ENCODE assay signal across 11 cellular contexts in the genomic region with DNA sequence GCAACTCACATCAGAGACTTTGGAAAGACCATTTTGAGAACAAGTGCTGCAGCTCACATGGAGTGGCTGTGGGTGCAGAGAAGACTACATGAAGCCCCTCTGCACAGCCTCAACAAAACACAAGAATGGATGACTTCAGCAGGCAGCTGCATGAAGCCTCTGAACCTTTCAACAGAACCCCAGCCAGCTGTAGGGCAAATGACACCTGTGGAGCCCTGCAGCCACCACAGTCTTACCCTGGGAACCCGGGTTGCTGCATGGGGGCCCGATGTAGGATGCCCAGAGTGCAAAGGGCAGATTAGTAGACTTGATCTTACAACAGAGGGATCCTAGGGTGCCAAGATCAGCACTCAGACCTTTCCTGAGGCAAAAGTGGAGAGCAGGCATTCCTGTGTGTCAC.
"Had no signal": no experiment of that assay in that cellular context is flagged by ENCODE, and none has a peak within 500 bp of the region (broad histone marks: within the 10 kb centered on the region; RNA-seq: fewer than 3 reads in every experiment).

No MANE protein-coding gene starts in this region.

- DNase-seq: activated CD4-positive, alpha-beta T cell treated with anti-CD3 and anti-CD28 coated beads for 36 hours; activated CD8-positive, alpha-beta T cell treated with anti-CD3 and anti-CD28 coated beads for 36 hours; activated gamma-delta T cell; colonic mucosa; effector CD4-positive, alpha-beta T cell; gastrocnemius medialis; heart right ventricle; T-helper 1 cell; WERI-Rb-1 had no signal

- H3K4me3 ChIP-seq: colonic mucosa, gastrocnemius medialis, heart right ventricle had no signal

- ATAC-seq: activated CD4-positive, alpha-beta T cell treated with anti-CD3 and anti-CD28 coated beads for 36 hours; activated CD8-positive, alpha-beta T cell treated with anti-CD3 and anti-CD28 coated beads for 36 hours; gastrocnemius medialis; heart right ventricle had no signal

- H3K27me3 ChIP-seq: colonic mucosa, gastrocnemius medialis, heart right ventricle had no signal

- H3K4me1 ChIP-seq: colonic mucosa had no signal

- H3K4me3 Mint-ChIP-seq: activated CD4-positive, alpha-beta T cell treated with anti-CD3 and anti-CD28 coated beads for 36 hours; activated CD8-positive, alpha-beta T cell treated with anti-CD3 and anti-CD28 coated beads for 36 hours; memory B cell had no signal

- H3K27ac Mint-ChIP-seq: activated CD4-positive, alpha-beta T cell treated with anti-CD3 and anti-CD28 coated beads for 36 hours; activated CD8-positive, alpha-beta T cell treated with anti-CD3 and anti-CD28 coated beads for 36 hours; memory B cell had no signal

- H3K27ac ChIP-seq: colonic mucosa, gastrocnemius medialis, heart right ventricle, WERI-Rb-1 had no signal

- H3K4me1 Mint-ChIP-seq: activated CD4-positive, alpha-beta T cell treated with anti-CD3 and anti-CD28 coated beads for 36 hours had no signal

- H3K27me3 Mint-ChIP-seq: activated CD4-positive, alpha-beta T cell treated with anti-CD3 and anti-CD28 coated beads for 36 hours; activated CD8-positive, alpha-beta T cell treated with anti-CD3 and anti-CD28 coated beads for 36 hours; memory B cell had no signal

- H3K9me3 Mint-ChIP-seq: activated CD8-positive, alpha-beta T cell treated with anti-CD3 and anti-CD28 coated beads for 36 hours; memory B cell had no signal

- H3K9me3 ChIP-seq: colonic mucosa, gastrocnemius medialis, heart right ventricle, SK-N-SH had no signal
